Comparison of ENCODE assay signal across 12 cellular contexts in genomic region chr1:185440877-185441276, GRCh38.
A peak's percentile ranks its signal among the peaks of the same experiment; 100 is the strongest.
DNase-seq lines count a peak whose midpoint lies in the region; ATAC-seq and TF ChIP-seq lines count a peak whose summit lies in the region.
"Had no signal": no experiment of that assay in that cellular context is flagged by ENCODE, and none has a peak within 500 bp of the region (broad histone marks: within the 10 kb centered on the region; RNA-seq: fewer than 3 reads in every experiment).

No MANE protein-coding gene starts in this region.

- H3K4me3 ChIP-seq in psoas muscle = no peak overlapping the region
- H3K4me3 ChIP-seq: SK-N-MC, skin epidermis had no signal

- DNase-seq in Caki2 (ENCODE audit: low read depth) = peak; percentile 96
- DNase-seq in epithelial cell of prostate (ENCODE audit: low read depth, low spot score) = no peak
- DNase-seq in natural killer cell = no peak
- no peak for DNase-seq in osteocyte (ENCODE audit: extremely low spot score, unreplicated experiment)
- DNase-seq in psoas muscle = no peak
- DNase-seq: islet precursor cell, NCI-H2029 had no signal

- TF ChIP-seq CTCF in natural killer cell (IDR thresholded peaks at IDR 0.05) (no peak), osteocyte (IDR thresholded peaks at IDR 0.05) (no peak), psoas muscle (IDR thresholded peaks at IDR 0.05) (no peak)

- no peak for TF ChIP-seq RAD21 in Ishikawa (IDR thresholded peaks at IDR 0.05; ENCODE audit: low read depth)

- H3K9me3 Mint-ChIP-seq in natural killer cell (no peaks in the 10 kb centered on the region), osteocyte (ENCODE audit: unreplicated experiment) (no peaks in the 10 kb centered on the region)

- H3K27ac ChIP-seq in epithelial cell of prostate (peak overlapping the region; percentile 30), psoas muscle (no peak overlapping the region)
- H3K27ac ChIP-seq: KMS-11 had no signal

- H3K4me3 Mint-ChIP-seq in natural killer cell (peak overlapping the region; percentile 60), osteocyte (ENCODE audit: unreplicated experiment) (no peak overlapping the region)

- H3K9me3 ChIP-seq in psoas muscle = no peaks in the 10 kb centered on the region

- H3K27me3 Mint-ChIP-seq in natural killer cell (ENCODE audit: low read depth in 2 of 2) (no peaks in the 10 kb centered on the region), osteocyte (ENCODE audit: unreplicated experiment) (no peaks in the 10 kb centered on the region)

- ATAC-seq in natural killer cell = no peak
- no peak for ATAC-seq in HG03039 (IDR thresholded peaks at IDR 0.05; ENCODE audit: unreplicated experiment)
- no peak for ATAC-seq in psoas muscle

- H3K27ac Mint-ChIP-seq in natural killer cell (peak overlapping the region in 1 of 2 donors; percentile 64), osteocyte (ENCODE audit: unreplicated experiment) (no peak overlapping the region)

- no peaks in the 10 kb centered on the region for H3K36me3 ChIP-seq in psoas muscle (ENCODE audit: insufficient read depth in 1 of 2, low read depth in 1 of 2)

- H3K4me1 Mint-ChIP-seq in natural killer cell (peaks cover 13 to 16% of the 10 kb centered on the region in 2 donors), osteocyte (ENCODE audit: unreplicated experiment) (peaks cover 33% of the 10 kb centered on the region)

- no peak for TF ChIP-seq EP300 in Ishikawa (IDR thresholded peaks at IDR 0.05; ENCODE audit: borderline replicate concordance)

- H3K4me1 ChIP-seq in psoas muscle = peaks cover 3% of the 10 kb centered on the region

- H3K27me3 ChIP-seq in psoas muscle (ENCODE audit: insufficient read depth in 3 of 3, low read length in 2 of 3) = no peaks in the 10 kb centered on the region

- in situ Hi-C loops in Caki2 (cut with HindIII; ENCODE audit: low pct_unique_long_range_greater_than_20kb, low sequenced_read_pairs) = no loop called here

- no peaks in the 10 kb centered on the region for H3K36me3 Mint-ChIP-seq in natural killer cell
- no peaks in the 10 kb centered on the region for H3K36me3 Mint-ChIP-seq in osteocyte (ENCODE audit: unreplicated experiment)

- intact Hi-C loops in natural killer cell (cut with micrococcal nuclease) = loop anchor here (1.0 to 2.0 kb wide), 3 partner anchors 20 to 126 kb away; partner anchors contain the start of gene IVNS1ABP
- intact Hi-C loops in psoas muscle (cut with DNase I) = loop anchor here in 1 of 2 donors (5.0 kb wide), 1 partner anchor 46 kb away; no protein-coding TSS in a partner anchor

TF ChIP-seq in Ishikawa, 13 proteins besides CTCF, POLR2A, EP300 and RAD21:
- TF ChIP-seq USF1 (IDR thresholded peaks at IDR 0.05) (peak; percentile 44; the same call in 1 of the 2 replicates), FOXM1 (IDR thresholded peaks at IDR 0.05; ENCODE audit: borderline replicate concordance, low read depth) (peak; percentile 27; the same call in 1 of the 2 replicates), TEAD4 (IDR thresholded peaks at IDR 0.05) (peak; percentile 42), CEBPB (IDR thresholded peaks at IDR 0.05) (no peak)
